ENCODE assay signal across 8 cellular contexts in genomic region chr3:197028711-197029510, GRCh38.
DNase-seq lines count a peak whose midpoint lies in the region; ATAC-seq and FAIRE-seq lines count a peak whose summit lies in the region.

No MANE protein-coding gene starts in this region.

- peak overlapping the region; percentile 77 for H3K27ac Mint-ChIP-seq in stimulated activated memory B cell treated with anti-CD40 and anti-IgM and Interleukin-4, amounts not matched to agents 10 μg/mL and 1 μg/mL and 100 μg/mL, for 72 hours

- H3K9me3 ChIP-seq in iPS DF 6.9 (ENCODE audit: control insufficient read depth, insufficient read depth, low read length) = no peaks in the 10 kb centered on the region

- H3K4me1 Mint-ChIP-seq in stimulated activated memory B cell treated with anti-CD40 and anti-IgM and Interleukin-4, amounts not matched to agents 10 μg/mL and 1 μg/mL and 100 μg/mL, for 72 hours = peaks cover 40% of the 10 kb centered on the region

- peak; percentile 18 for ATAC-seq in HG03439 (IDR thresholded peaks at IDR 0.05; ENCODE audit: unreplicated experiment)
- peak; percentile 60 for ATAC-seq in stimulated activated memory B cell treated with anti-CD40 and anti-IgM and Interleukin-4, amounts not matched to agents 10 μg/mL and 1 μg/mL and 100 μg/mL, for 72 hours

- H3K9me3 Mint-ChIP-seq in stimulated activated memory B cell treated with anti-CD40 and anti-IgM and Interleukin-4, amounts not matched to agents 10 μg/mL and 1 μg/mL and 100 μg/mL, for 72 hours = no peaks in the 10 kb centered on the region

- peak overlapping the region; percentile 84 for H3K4me3 Mint-ChIP-seq in stimulated activated memory B cell treated with anti-CD40 and anti-IgM and Interleukin-4, amounts not matched to agents 10 μg/mL and 1 μg/mL and 100 μg/mL, for 72 hours

- H3K27me3 ChIP-seq in iPS DF 6.9 (ENCODE audit: control insufficient read depth, insufficient read depth, low read length) = no peaks in the 10 kb centered on the region; the same call in 1 of the 2 replicates

- peaks cover 29% of the 10 kb centered on the region for H3K36me3 Mint-ChIP-seq in stimulated activated memory B cell treated with anti-CD40 and anti-IgM and Interleukin-4, amounts not matched to agents 10 μg/mL and 1 μg/mL and 100 μg/mL, for 72 hours

- H3K4me1 ChIP-seq in iPS DF 6.9 (ENCODE audit: control insufficient read depth, insufficient read depth, low read length) = 0 out of 2 replicates have a peak, but pooled peaks cover 1% of the 10 kb centered on the region

- FAIRE-seq in GM18507 (lab: Jason Lieb, UNC) = peak; percentile 60

- peaks cover 70% of the 10 kb centered on the region for H3K27me3 Mint-ChIP-seq in stimulated activated memory B cell treated with anti-CD40 and anti-IgM and Interleukin-4, amounts not matched to agents 10 μg/mL and 1 μg/mL and 100 μg/mL, for 72 hours

- H3K4me3 ChIP-seq in iPS DF 6.9 (ENCODE audit: low read length) = peak overlapping the region; percentile 43; the same call in 1 of the 2 replicates

- no CpG with 5 or more reads among the region's 68 CpGs for WGBS in iPS DF 6.9 (ENCODE audit: insufficient coverage, insufficient read length)

- peak; percentile 28 for DNase-seq in AG08396 (ENCODE audit: low spot score)
- no peak for DNase-seq in GM18507 (ENCODE audit: extremely low spot score, insufficient read length, low read depth)
- DNase-seq in activated T-cell treated with anti-CD3 and anti-CD28 coated beads, Interleukin-2, amount 50 U/mL, for 48 hours = peak; percentile 43 to 52
- DNase-seq in iPS DF 6.9 (ENCODE audit: low read depth, low spot score) = no peak
- DNase-seq in NCI-H2107 treated with DMSO at 0.1 percent for 48 hours (lab: John Stamatoyannopoulos, UW; ENCODE audit: unreplicated experiment) = no peak
- no peak for DNase-seq in COLO829 (ENCODE audit: low spot score)

- H3K27ac ChIP-seq in iPS DF 6.9 (ENCODE audit: low read length) = no peak overlapping the region

- H3K36me3 ChIP-seq in iPS DF 6.9 (ENCODE audit: control insufficient read depth, insufficient read depth, low read length) = no peaks in the 10 kb centered on the region

Comparison
In these comparisons a context has a peak if more than half of its experiments do, and no peak if none do; other contexts are left out.
1. DNase-seq: peak in AG08396 (single experiment) and activated T-cell treated with anti-CD3 and anti-CD28 coated beads, Interleukin-2, amount 50 U/mL, for 48 hours (2 of 2); none in GM18507 (single experiment), iPS DF 6.9 (single experiment), NCI-H2107 treated with DMSO at 0.1 percent for 48 hours (single experiment) and COLO829 (single experiment).